16 cellular contexts compared by ENCODE assay signal in the genomic region with DNA sequence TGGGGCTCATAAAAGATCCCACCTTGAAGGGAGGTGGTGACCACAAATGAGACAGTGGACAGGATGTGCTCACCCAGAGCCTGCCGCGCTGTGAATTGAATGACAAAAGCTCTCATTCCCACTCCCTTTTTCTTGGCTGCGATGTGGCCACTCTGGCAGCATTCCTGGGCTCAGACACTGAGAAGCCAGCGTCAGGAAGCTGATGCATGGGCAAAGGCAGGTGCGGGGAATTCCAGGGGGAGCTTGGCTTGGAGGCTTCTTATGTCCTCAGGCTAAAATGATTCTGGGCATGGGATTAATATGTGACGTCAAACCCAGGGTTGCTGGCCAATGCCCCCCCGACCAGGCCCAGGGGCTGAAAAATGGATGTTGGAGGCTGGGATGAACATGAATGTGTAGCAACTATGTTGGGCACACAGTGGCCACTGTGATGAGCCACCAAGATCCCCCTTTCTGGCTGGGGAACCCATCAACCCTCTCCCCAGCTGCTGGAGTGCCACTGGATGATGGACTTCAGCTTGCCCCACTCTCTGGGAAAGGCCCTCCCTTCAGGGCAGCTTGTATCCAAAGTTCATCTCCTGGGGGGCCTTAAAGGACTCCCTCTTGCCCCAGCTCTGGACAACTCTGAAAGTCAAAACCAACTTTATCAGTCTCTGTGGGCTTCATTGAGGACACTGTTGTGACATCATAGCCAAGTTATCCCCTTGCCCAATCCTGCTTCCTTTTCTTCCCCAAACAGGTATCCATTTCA. TPM values are rescaled to one million over a fixed set of nuclear protein-coding genes. Genes with fewer than 3 reads are reported as not detected.
A peak's percentile ranks its signal among the peaks of the same experiment; 100 is the strongest.
DNase-seq lines count a peak whose midpoint lies in the region; ATAC-seq and TF ChIP-seq lines count a peak whose summit lies in the region.
"Had no signal": no experiment of that assay in that cellular context is flagged by ENCODE, and none has a peak within 500 bp of the region (broad histone marks: within the 10 kb centered on the region; RNA-seq: fewer than 3 reads in every experiment).

No MANE protein-coding gene starts in this region.

- H3K36me3 ChIP-seq in GM23338 (ENCODE audit: insufficient read depth): no peaks in the 10 kb centered on the region
- no peaks in the 10 kb centered on the region for H3K36me3 ChIP-seq in PC-3 (ENCODE audit: low read depth, low read length)
- H3K36me3 ChIP-seq in suprapubic skin: no peaks in the 10 kb centered on the region
- H3K36me3 ChIP-seq in vagina: no peaks in the 10 kb centered on the region

- peaks cover 26% of the 10 kb centered on the region for H3K4me1 ChIP-seq in GM23338 (ENCODE audit: insufficient read depth)
- H3K4me1 ChIP-seq in PC-3 (ENCODE audit: insufficient read depth, low read length): peaks cover 30% of the 10 kb centered on the region
- H3K4me1 ChIP-seq in suprapubic skin: peaks cover 36% of the 10 kb centered on the region
- peaks cover 6% of the 10 kb centered on the region for H3K4me1 ChIP-seq in vagina

- H4K20me1 ChIP-seq in GM23338 (replicated peaks; ENCODE audit: insufficient read depth): no peaks in the 10 kb centered on the region
- no peaks in the 10 kb centered on the region for H4K20me1 ChIP-seq in PC-3 (ENCODE audit: low read length)

- peak overlapping the region; percentile 30; the same call in 1 of the 2 replicates for H3K9ac ChIP-seq in PC-3 (ENCODE audit: low read length)

- no peak for TF ChIP-seq POLR2A in suprapubic skin (IDR thresholded peaks at IDR 0.05)
- no peak for TF ChIP-seq POLR2A in vagina (IDR thresholded peaks at IDR 0.05)

- peak; percentile 25 for ATAC-seq in GM23338
- ATAC-seq in PC-3: peak; percentile 66
- ATAC-seq: activated T-helper 17 cell treated with anti-CD3 and anti-CD28 coated beads, Interleukin-2, amount 50 U/mL, for 72 hours had no signal

- intact Hi-C loops in PC-3 (cut with micrococcal nuclease) (no loop called here), vagina (cut with DNase I) (no loop called here)

- H2AFZ ChIP-seq in GM23338: no peak overlapping the region
- H2AFZ ChIP-seq in PC-3 (ENCODE audit: low read length): 0 out of 2 replicates have a peak overlapping the region, but pooled peaks have one; percentile 26

- H3F3A ChIP-seq in GM23338 (replicated peaks; ENCODE audit: low read depth): peaks cover 18% of the 10 kb centered on the region
- no peaks in the 10 kb centered on the region for H3F3A ChIP-seq in PC-3 (ENCODE audit: low read length, unreplicated experiment)

- H3K9me3 Mint-ChIP-seq in GM23338: peaks cover 3% of the 10 kb centered on the region; the same call in 1 of the 3 replicates
- H3K9me3 Mint-ChIP-seq: activated T-helper 17 cell treated with anti-CD3 and anti-CD28 coated beads, Interleukin-2, amount 50 U/mL, for 72 hours; T-helper 1 cell treated with Interleukin-12 subunit alpha and Interleukin-12 subunit beta and Interleukin-4 antibody, amounts not matched to agents 30 μg/mL and 1 μg/mL, for 36 hours had no signal

- DNase-seq in GM23338 (ENCODE audit: low spot score): peak; percentile 80
- DNase-seq in PC-3: peak; percentile 92
- DNase-seq in cerebellar cortex (ENCODE audit: low spot score): peak; percentile 16
- peak; percentile 73 for DNase-seq in myocyte (ENCODE audit: low read depth)
- DNase-seq in suprapubic skin (ENCODE audit: low spot score in 2 of 2): no peak
- DNase-seq in NCI-H748 treated with DMSO at 0.1 percent for 48 hours (lab: John Stamatoyannopoulos, UW): no peak
- DNase-seq in vagina (ENCODE audit: extremely low spot score in 2 of 2): no peak
- no peak for DNase-seq in NCI-H774 (lab: John Stamatoyannopoulos, UW)
- DNase-seq: activated CD4-positive, alpha-beta T cell treated with anti-CD3 and anti-CD28 coated beads, Interleukin-2, amount 50 U/mL, for 1 hour; DMS79 treated with DMSO at 0.1 percent for 48 hours; NCI-H2227 treated with DMSO at 0.1 percent for 48 hours had no signal

- H3K4me2 ChIP-seq in GM23338 (peak overlapping the region; percentile 63), PC-3 (ENCODE audit: low read length) (peak overlapping the region; percentile 39; the same call in 1 of the 2 replicates)

- BruUV-seq in PC-3 (replicated peaks; lab: Mats Ljungman, UMichigan): no TSS peak

- 0 out of 2 replicates have a peak overlapping the region, but pooled peaks have one; percentile 0 for H3K27ac Mint-ChIP-seq in GM23338
- H3K27ac Mint-ChIP-seq: activated T-helper 17 cell treated with anti-CD3 and anti-CD28 coated beads, Interleukin-2, amount 50 U/mL, for 72 hours; T-helper 1 cell treated with Interleukin-12 subunit alpha and Interleukin-12 subunit beta and Interleukin-4 antibody, amounts not matched to agents 30 μg/mL and 1 μg/mL, for 36 hours had no signal

- H3K27ac ChIP-seq in GM23338 (ENCODE audit: low read depth) (peak overlapping the region; percentile 90), PC-3 (ENCODE audit: low read length) (peak overlapping the region; percentile 76), suprapubic skin (no peak overlapping the region), vagina (no peak overlapping the region)
- H3K27ac ChIP-seq: HL-60 had no signal

- TF ChIP-seq CTCF in GM23338 (conservative IDR thresholded peaks at IDR 0.05; ENCODE audit: low read depth in 2 of 2) (no peak), PC-3 (conservative IDR thresholded peaks at IDR 0.05; ENCODE audit: low read depth, low read length) (no peak), suprapubic skin (IDR thresholded peaks at IDR 0.05) (no peak), vagina (IDR thresholded peaks at IDR 0.05) (no peak)

- CTCF ChIA-PET in PC-3 (lab: Charles Lee): no interaction called here

- POLR2A ChIA-PET in PC-3 (lab: Charles Lee; ENCODE audit: unreplicated experiment): interaction anchor here (0.6 to 0.9 kb wide), 2 partner anchors 13 to 76 kb away, joined by 3 to 10 read pairs; no protein-coding TSS in a partner anchor

- 41% methylated on average over 7 of the region's 7 CpGs for WGBS in suprapubic skin

- H3K4me1 Mint-ChIP-seq in GM23338: peaks cover 35% of the 10 kb centered on the region
- H3K4me1 Mint-ChIP-seq: activated T-helper 17 cell treated with anti-CD3 and anti-CD28 coated beads, Interleukin-2, amount 50 U/mL, for 72 hours had no signal

- no peak overlapping the region for H3K4me3 Mint-ChIP-seq in GM23338
- H3K4me3 Mint-ChIP-seq: activated T-helper 17 cell treated with anti-CD3 and anti-CD28 coated beads, Interleukin-2, amount 50 U/mL, for 72 hours; T-helper 1 cell treated with Interleukin-12 subunit alpha and Interleukin-12 subunit beta and Interleukin-4 antibody, amounts not matched to agents 30 μg/mL and 1 μg/mL, for 36 hours had no signal

- no peaks in the 10 kb centered on the region for H3K79me2 ChIP-seq in GM23338 (replicated peaks; ENCODE audit: insufficient read depth)
- H3K79me2 ChIP-seq in PC-3 (ENCODE audit: low read length): no peaks in the 10 kb centered on the region

- H3K9me2 ChIP-seq in GM23338 (ENCODE audit: insufficient read depth) (no peaks in the 10 kb centered on the region), PC-3 (replicated peaks; ENCODE audit: low read length) (no peaks in the 10 kb centered on the region)

- H3K27me3 ChIP-seq in GM23338 (ENCODE audit: insufficient read depth): 0 out of 2 replicates have a peak, but pooled peaks cover 14% of the 10 kb centered on the region
- H3K27me3 ChIP-seq in PC-3 (ENCODE audit: low read length): no peaks in the 10 kb centered on the region
- H3K27me3 ChIP-seq in suprapubic skin: no peaks in the 10 kb centered on the region
- H3K27me3 ChIP-seq in vagina: no peaks in the 10 kb centered on the region

- TF ChIP-seq EP300 in suprapubic skin (IDR thresholded peaks at IDR 0.05): no peak

- peaks cover 3% of the 10 kb centered on the region; the same call in 2 of the 3 replicates for H3K36me3 Mint-ChIP-seq in GM23338 (ENCODE audit: low read depth)

- H3K4me3 ChIP-seq in GM23338: no peak overlapping the region
- no peak overlapping the region for H3K4me3 ChIP-seq in PC-3 (ENCODE audit: low read length)
- H3K4me3 ChIP-seq in suprapubic skin: no peak overlapping the region
- no peak overlapping the region for H3K4me3 ChIP-seq in vagina
- H3K4me3 ChIP-seq: skin epidermis had no signal

- H3K27me3 Mint-ChIP-seq in GM23338 (ENCODE audit: insufficient read depth, low read depth, poor library complexity): peaks cover 11% of the 10 kb centered on the region

- H3K9me3 ChIP-seq in PC-3 (ENCODE audit: low read length) (no peaks in the 10 kb centered on the region), suprapubic skin (no peaks in the 10 kb centered on the region), vagina (no peaks in the 10 kb centered on the region)

TF ChIP-seq in GM23338, 12 proteins besides CTCF, POLR2A, EP300 and RAD21 (continues in another document):
- no peak for TF ChIP-seq CREB1 (CRISPR knock-in tag; IDR thresholded peaks at IDR 0.05; ENCODE audit: low read depth)
- TF ChIP-seq POLR2AphosphoS5 (IDR thresholded peaks at IDR 0.05; ENCODE audit: low read depth): no peak
- TF ChIP-seq EZH2 (IDR thresholded peaks at IDR 0.05; ENCODE audit: low read depth, unreplicated experiment): no peak
- TF ChIP-seq JUNB (IDR thresholded peaks at IDR 0.05; ENCODE audit: unreplicated experiment): no peak

RNA-seq across cellular contexts. Expression of a gene that starts 2.8 kb away (rescaled TPM):
- total RNA-seq in GM23338 (2014; rRNA removed; shearing (Covaris generic)): 17.7 and 22.5 TPM in 2 replicates
- 12.4 and 13.0 TPM in 2 replicates for polyA plus RNA-seq in GM23338 (2016; fragmentation: Nextera tagmentation; extraction: Ambion mirVana)
- 1.5 and 4.7 TPM in 2 replicates for total RNA-seq in PC-3 (2014; rRNA removed)
- total RNA-seq in myocyte: 1.2 and 2.0 TPM in 2 replicates
- polyA plus RNA-seq in myocyte (2012): 0.95 TPM
- 1 to 10 TPM in 2 of 4 donors, under 1 TPM in 1, not detected in 1; 0.70 to 1.4 (median 1.4) TPM for total RNA-seq in suprapubic skin
- 2.5 TPM for total RNA-seq in vagina
- total RNA-seq: activated T-helper 17 cell treated with anti-CD3 and anti-CD28 coated beads, Interleukin-2, amount 50 U/mL, for 72 hours had no signal
- polyA plus RNA-seq: neural cell had no signal

RNA-seq across cellular contexts. Expression of a gene that starts 42.0 kb away (rescaled TPM):
- total RNA-seq in GM23338 (2014; rRNA removed; shearing (Covaris generic)): 13.0 and 20.3 TPM in 2 replicates
- polyA plus RNA-seq in GM23338 (2016; fragmentation: Nextera tagmentation; extraction: Ambion mirVana): 39.2 and 42.1 TPM in 2 replicates
- total RNA-seq in PC-3 (2014; rRNA removed): 19.6 and 27.2 TPM in 2 replicates
- total RNA-seq in myocyte: 16.8 and 23.0 TPM in 2 replicates
- 23.3 TPM for polyA plus RNA-seq in myocyte (2012)
- total RNA-seq in suprapubic skin: 10 to 100 TPM; 17.6 to 36.7 (median 21.5) TPM
- 14.0 TPM for total RNA-seq in vagina

RNA-seq across cellular contexts. Expression of a gene that starts 48.0 kb away (rescaled TPM):
- total RNA-seq in GM23338 (2014; rRNA removed; shearing (Covaris generic)): 15.2 and 18.4 TPM in 2 replicates
- 44.4 and 46.8 TPM in 2 replicates for polyA plus RNA-seq in GM23338 (2016; fragmentation: Nextera tagmentation; extraction: Ambion mirVana)
- 33.0 and 44.1 TPM in 2 replicates for total RNA-seq in PC-3 (2014; rRNA removed)
- 44.7 and 58.6 TPM in 2 replicates for total RNA-seq in myocyte
- 33.7 TPM for polyA plus RNA-seq in myocyte (2012)
- total RNA-seq in suprapubic skin: 10 to 100 TPM; 25.7 to 29.9 (median 27.3) TPM
- 14.2 TPM for total RNA-seq in vagina

RNA-seq across cellular contexts. Expression of a gene that starts 53.6 kb away (rescaled TPM):
- not detected in 2 replicates for total RNA-seq in GM23338 (2014; rRNA removed; shearing (Covaris generic))
- polyA plus RNA-seq in GM23338 (2016; fragmentation: Nextera tagmentation; extraction: Ambion mirVana): not detected in 2 replicates
- not detected in 2 replicates for total RNA-seq in PC-3 (2014; rRNA removed)
- total RNA-seq in myocyte: not detected in 2 replicates
- polyA plus RNA-seq in myocyte (2012): not detected
- not detected for total RNA-seq in suprapubic skin
- total RNA-seq in vagina: not detected
- total RNA-seq: activated T-helper 17 cell treated with anti-CD3 and anti-CD28 coated beads, Interleukin-2, amount 50 U/mL, for 72 hours had no signal
- polyA plus RNA-seq: neural cell had no signal

Comparison
In these comparisons a context has a peak if more than half of its experiments do, and no peak if none do; other contexts are left out.
1. DNase-seq: peak in GM23338 (single experiment), PC-3 (single experiment), cerebellar cortex (single experiment) and myocyte (single experiment); none in suprapubic skin (0 of 2), NCI-H748 treated with DMSO at 0.1 percent for 48 hours (single experiment), vagina (0 of 2) and NCI-H774 (single experiment).
2. H3K27ac ChIP-seq: peak in GM23338 (single experiment) and PC-3 (single experiment); none in suprapubic skin (single experiment) and vagina (single experiment).